ENCODE assay signal across 31 cellular contexts in genomic region chr17:44648963-44649362, GRCh38. TPM values are rescaled to one million over a fixed set of nuclear protein-coding genes. Genes with fewer than 3 reads are reported as not detected.
"Had no signal": no experiment of that assay in that cellular context is flagged by ENCODE, and none has a peak within 500 bp of the region (broad histone marks: within the 10 kb centered on the region; RNA-seq: fewer than 3 reads in every experiment).

No MANE protein-coding gene starts in this region.

- H3K4me1 ChIP-seq: stomach, suprapubic skin, testis, thyroid gland, tibial artery, tibial nerve, transverse colon, upper lobe of left lung, upper lobe of right lung, uterus, vagina had no signal

- H3K9me3 Mint-ChIP-seq: stimulated activated effector memory CD8-positive, alpha-beta T cell treated with anti-CD3 and anti-CD28 coated beads, Interleukin-12 subunit alpha, Interleukin-12 subunit beta, amount 100 ng/mL, for 72 hours; stimulated activated memory B cell treated with anti-CD40 and anti-IgM and Interleukin-4, amounts not matched to agents 10 μg/mL and 1 μg/mL and 100 μg/mL, for 72 hours; stimulated activated naive B cell treated with anti-CD40 and anti-IgM and Interleukin-4, amounts not matched to agents 10 μg/mL and 1 μg/mL and 100 μg/mL, for 72 hours; stimulated activated naive CD8-positive, alpha-beta T cell treated with anti-CD3 and anti-CD28 coated beads, Interleukin-15, amount 100 ng/mL, for 72 hours; stimulated activated naive CD8-positive, alpha-beta T cell treated with anti-CD3 and anti-CD28 coated beads, Interleukin-15, Interleukin-2, amounts not matched to agents 100 ng/mL and 50 ng/mL, for 24 hours had no signal

- ATAC-seq: stimulated activated effector memory CD8-positive, alpha-beta T cell treated with anti-CD3 and anti-CD28 coated beads, Interleukin-12 subunit alpha, Interleukin-12 subunit beta, amount 100 ng/mL, for 72 hours; stimulated activated memory B cell treated with anti-CD40 and anti-IgM and Interleukin-4, amounts not matched to agents 10 μg/mL and 1 μg/mL and 100 μg/mL, for 72 hours; stimulated activated naive B cell treated with anti-CD40 and anti-IgM and Interleukin-4, amounts not matched to agents 10 μg/mL and 1 μg/mL and 100 μg/mL, for 72 hours; stimulated activated naive CD8-positive, alpha-beta T cell treated with anti-CD3 and anti-CD28 coated beads, Interleukin-15, amount 100 ng/mL, for 72 hours; stimulated activated naive CD8-positive, alpha-beta T cell treated with anti-CD3 and anti-CD28 coated beads, Interleukin-15, Interleukin-2, amounts not matched to agents 100 U/mL and 50 U/mL, for 24 hours; upper lobe of right lung had no signal

- H3K27me3 ChIP-seq: testis, thyroid gland, upper lobe of left lung, uterus, vagina had no signal

- H3K27ac Mint-ChIP-seq: stimulated activated effector memory CD8-positive, alpha-beta T cell treated with anti-CD3 and anti-CD28 coated beads, Interleukin-12 subunit alpha, Interleukin-12 subunit beta, amount 100 ng/mL, for 72 hours; stimulated activated memory B cell treated with anti-CD40 and anti-IgM and Interleukin-4, amounts not matched to agents 10 μg/mL and 1 μg/mL and 100 μg/mL, for 72 hours; stimulated activated naive B cell treated with anti-CD40 and anti-IgM and Interleukin-4, amounts not matched to agents 10 μg/mL and 1 μg/mL and 100 μg/mL, for 72 hours; stimulated activated naive CD8-positive, alpha-beta T cell treated with anti-CD3 and anti-CD28 coated beads, Interleukin-15, amount 100 ng/mL, for 72 hours; stimulated activated naive CD8-positive, alpha-beta T cell treated with anti-CD3 and anti-CD28 coated beads, Interleukin-15, Interleukin-2, amounts not matched to agents 100 ng/mL and 50 ng/mL, for 24 hours; type B pancreatic cell had no signal

- H3K4me3 ChIP-seq: stomach, suprapubic skin, testis, thoracic aorta, thyroid gland, tibial artery, tibial nerve, transverse colon, upper lobe of left lung, upper lobe of right lung, uterus, vagina had no signal

- H3K36me3 Mint-ChIP-seq: stimulated activated effector memory CD8-positive, alpha-beta T cell treated with anti-CD3 and anti-CD28 coated beads, Interleukin-12 subunit alpha, Interleukin-12 subunit beta, amount 100 ng/mL, for 72 hours; stimulated activated memory B cell treated with anti-CD40 and anti-IgM and Interleukin-4, amounts not matched to agents 10 μg/mL and 1 μg/mL and 100 μg/mL, for 72 hours; stimulated activated naive B cell treated with anti-CD40 and anti-IgM and Interleukin-4, amounts not matched to agents 10 μg/mL and 1 μg/mL and 100 μg/mL, for 72 hours; type B pancreatic cell had no signal

- FAIRE-seq: urothelium cell line had no signal

- H3K4me1 Mint-ChIP-seq: stimulated activated effector memory CD8-positive, alpha-beta T cell treated with anti-CD3 and anti-CD28 coated beads, Interleukin-12 subunit alpha, Interleukin-12 subunit beta, amount 100 ng/mL, for 72 hours; stimulated activated naive CD8-positive, alpha-beta T cell treated with anti-CD3 and anti-CD28 coated beads, Interleukin-15, amount 100 ng/mL, for 72 hours had no signal

- H3K36me3 ChIP-seq: stomach, suprapubic skin, thoracic aorta, thyroid gland, tibial artery, tibial nerve, transverse colon, upper lobe of left lung, upper lobe of right lung, uterus, vagina had no signal

- H3K27ac ChIP-seq: stomach, suprapubic skin, testis, thoracic aorta, thyroid gland, tibial artery, tibial nerve, transverse colon, upper lobe of left lung, upper lobe of right lung, uterus, vagina had no signal

- H3K4me3 Mint-ChIP-seq: stimulated activated effector memory CD8-positive, alpha-beta T cell treated with anti-CD3 and anti-CD28 coated beads, Interleukin-12 subunit alpha, Interleukin-12 subunit beta, amount 100 ng/mL, for 72 hours; stimulated activated memory B cell treated with anti-CD40 and anti-IgM and Interleukin-4, amounts not matched to agents 10 μg/mL and 1 μg/mL and 100 μg/mL, for 72 hours; stimulated activated naive B cell treated with anti-CD40 and anti-IgM and Interleukin-4, amounts not matched to agents 10 μg/mL and 1 μg/mL and 100 μg/mL, for 72 hours; stimulated activated naive CD8-positive, alpha-beta T cell treated with anti-CD3 and anti-CD28 coated beads, Interleukin-15, amount 100 ng/mL, for 72 hours; stimulated activated naive CD8-positive, alpha-beta T cell treated with anti-CD3 and anti-CD28 coated beads, Interleukin-15, Interleukin-2, amounts not matched to agents 100 ng/mL and 50 ng/mL, for 24 hours; type B pancreatic cell had no signal

- H3K9me3 ChIP-seq: stomach, suprapubic skin, testis, thoracic aorta, thyroid gland, tibial artery, transverse colon, upper lobe of left lung, upper lobe of right lung, uterus, vagina had no signal

- DNase-seq: stimulated activated CD4-positive, alpha-beta T cell treated with anti-CD3 and anti-CD28 coated beads, Interleukin-2, amount 100 ng/mL, for 48 hours; stimulated activated CD4-positive, alpha-beta T cell treated with anti-CD3 and anti-CD28 coated beads, Interleukin-4, amount 100 ng/mL, for 1 hour; stimulated activated CD4-positive, alpha-beta T cell treated with anti-CD3 and anti-CD28 coated beads, Interleukin-4, amount 100 ng/mL, for 24 hours; stimulated activated CD4-positive, alpha-beta T cell treated with anti-CD3 and anti-CD28 coated beads, Interleukin-4, amount 100 ng/mL, for 4 hours; stimulated activated CD8-positive, alpha-beta memory T cell treated with anti-CD3 and anti-CD28 coated beads, Interleukin-4, amount 100 ng/mL, for 48 hours; stimulated activated naive B cell treated with anti-CD40 and anti-IgM and Interleukin-4, amounts not matched to agents 10 μg/mL and 1 μg/mL and 100 μg/mL, for 72 hours; stimulated activated naive CD4-positive, alpha-beta T cell; stimulated activated naive CD4-positive, alpha-beta T cell treated with Interleukin-2 at 50 U/mL for 16 hours; stimulated activated naive CD8-positive, alpha-beta T cell treated with anti-CD3 and anti-CD28 coated beads, Interleukin-15, amount 100 ng/mL, for 72 hours; stimulated activated naive CD8-positive, alpha-beta T cell treated with anti-CD3 and anti-CD28 coated beads, Interleukin-15, Interleukin-2, amounts not matched to agents 100 U/mL and 50 U/mL, for 24 hours; stomach; substantia nigra; testis; thyroid gland; tibial artery; transverse colon; trophoblast cell; upper lobe of left lung; upper lobe of right lung; uterus had no signal

RNA-seq across cellular contexts. Expression of gene MEIOC, which starts 7.3 kb away (rescaled TPM):
- total RNA-seq: stomach, suprapubic skin, thoracic aorta, tibial nerve, transverse colon, upper lobe of right lung, ureter, urinary bladder, vagina had no signal
